Comparison of ENCODE assay signal across 10 cellular contexts in genomic region chr15:99090011-99090699, GRCh38. TPM values are rescaled to one million over a fixed set of nuclear protein-coding genes. Genes with fewer than 3 reads are reported as not detected.
DNase-seq lines count a peak whose midpoint lies in the region; ATAC-seq and TF ChIP-seq lines count a peak whose summit lies in the region.
"Had no signal": no experiment of that assay in that cellular context is flagged by ENCODE, and none has a peak within 500 bp of the region (broad histone marks: within the 10 kb centered on the region; RNA-seq: fewer than 3 reads in every experiment).

No MANE protein-coding gene starts in this region.

- H3K9me3 Mint-ChIP-seq in stimulated activated naive CD8-positive, alpha-beta T cell treated with anti-CD3 and anti-CD28 coated beads, Interleukin-15, Interleukin-2, amounts not matched to agents 100 ng/mL and 50 ng/mL, for 24 hours, result no peaks in the 10 kb centered on the region
- H3K9me3 Mint-ChIP-seq in CD4-positive, alpha-beta T cell, result no peaks in the 10 kb centered on the region
- H3K9me3 Mint-ChIP-seq: nephron had no signal

- H3K27ac ChIP-seq in upper lobe of right lung, result no peak overlapping the region
- H3K27ac ChIP-seq in CD4-positive, alpha-beta T cell (ENCODE audit: low read depth, low read length), result no peak overlapping the region

- H3K27me3 ChIP-seq in upper lobe of right lung, result no peaks in the 10 kb centered on the region
- no peaks in the 10 kb centered on the region for H3K27me3 ChIP-seq in CD4-positive, alpha-beta T cell (ENCODE audit: control insufficient read depth, insufficient read depth, low read length)

- H3K36me3 Mint-ChIP-seq in stimulated activated naive CD8-positive, alpha-beta T cell treated with anti-CD3 and anti-CD28 coated beads, Interleukin-15, Interleukin-2, amounts not matched to agents 100 ng/mL and 50 ng/mL, for 24 hours (ENCODE audit: low read depth), result no peaks in the 10 kb centered on the region
- no peaks in the 10 kb centered on the region for H3K36me3 Mint-ChIP-seq in CD4-positive, alpha-beta T cell (ENCODE audit: low read depth)

- H3K27ac Mint-ChIP-seq in stimulated activated naive CD8-positive, alpha-beta T cell treated with anti-CD3 and anti-CD28 coated beads, Interleukin-15, Interleukin-2, amounts not matched to agents 100 ng/mL and 50 ng/mL, for 24 hours, result peak overlapping the region; percentile 38
- H3K27ac Mint-ChIP-seq in CD4-positive, alpha-beta T cell, result no peak overlapping the region
- H3K27ac Mint-ChIP-seq: nephron had no signal

- POLR2A ChIA-PET in CD4-positive, alpha-beta T cell (lab: Charles Lee), result no interaction called here

- H3K36me3 ChIP-seq in upper lobe of right lung, result no peaks in the 10 kb centered on the region

- H3K4me3 ChIP-seq in upper lobe of right lung, result no peak overlapping the region
- no peak overlapping the region for H3K4me3 ChIP-seq in foreskin fibroblast (ENCODE audit: low read depth in 1 of 2, low read length in 2 of 2)

- CTCF ChIA-PET in CD4-positive, alpha-beta T cell (lab: Charles Lee), result no interaction called here

- TF ChIP-seq CTCF in upper lobe of right lung (IDR thresholded peaks at IDR 0.05), result no peak
- no peak for TF ChIP-seq CTCF in CD4-positive, alpha-beta T cell (IDR thresholded peaks at IDR 0.05)
- TF ChIP-seq CTCF in foreskin fibroblast (IDR thresholded peaks at IDR 0.05; ENCODE audit: low read depth, low read length), result no peak

- no peak for ATAC-seq in stimulated activated naive CD8-positive, alpha-beta T cell treated with anti-CD3 and anti-CD28 coated beads, Interleukin-15, Interleukin-2, amounts not matched to agents 100 U/mL and 50 U/mL, for 24 hours
- ATAC-seq in HG02870 (IDR thresholded peaks at IDR 0.05; ENCODE audit: unreplicated experiment) (peak; percentile 100), upper lobe of right lung (peak; percentile 64)
- no peak for ATAC-seq in CD4-positive, alpha-beta T cell (ENCODE audit: poor library complexity)

- H3K4me1 ChIP-seq in upper lobe of right lung, result no peaks in the 10 kb centered on the region

- intact Hi-C loops in upper lobe of right lung (cut with DNase I), result no loop called here
- intact Hi-C loops in CD4-positive, alpha-beta T cell (cut with DNase I, micrococcal nuclease), result no loop called here

- H3K4me3 Mint-ChIP-seq in stimulated activated naive CD8-positive, alpha-beta T cell treated with anti-CD3 and anti-CD28 coated beads, Interleukin-15, Interleukin-2, amounts not matched to agents 100 ng/mL and 50 ng/mL, for 24 hours, result no peak overlapping the region
- H3K4me3 Mint-ChIP-seq in CD4-positive, alpha-beta T cell, result no peak overlapping the region
- H3K4me3 Mint-ChIP-seq: nephron had no signal

- H3K9me3 ChIP-seq in upper lobe of right lung, result no peaks in the 10 kb centered on the region
- H3K9me3 ChIP-seq in CD4-positive, alpha-beta T cell (ENCODE audit: control insufficient read depth, low read length), result no peaks in the 10 kb centered on the region

- DNase-seq in stimulated activated naive CD8-positive, alpha-beta T cell treated with anti-CD3 and anti-CD28 coated beads, Interleukin-15, Interleukin-2, amounts not matched to agents 100 U/mL and 50 U/mL, for 24 hours, result no peak
- DNase-seq in NOMO-1 treated with DMSO at 0.1 percent for 48 hours (lab: John Stamatoyannopoulos, UW; ENCODE audit: unreplicated experiment) (peak; percentile 69), upper lobe of right lung (no peak), retina (no peak), foreskin fibroblast (no peak)
- no peak for DNase-seq in CD4-positive, alpha-beta T cell
- DNase-seq: NCI-H1105 had no signal

- H3K27me3 Mint-ChIP-seq in stimulated activated naive CD8-positive, alpha-beta T cell treated with anti-CD3 and anti-CD28 coated beads, Interleukin-15, Interleukin-2, amounts not matched to agents 100 ng/mL and 50 ng/mL, for 24 hours, result peaks cover 11% of the 10 kb centered on the region
- no peaks in the 10 kb centered on the region for H3K27me3 Mint-ChIP-seq in CD4-positive, alpha-beta T cell

- H3K4me1 Mint-ChIP-seq in stimulated activated naive CD8-positive, alpha-beta T cell treated with anti-CD3 and anti-CD28 coated beads, Interleukin-15, Interleukin-2, amounts not matched to agents 100 ng/mL and 50 ng/mL, for 24 hours (ENCODE audit: low read depth), result peaks cover 8% of the 10 kb centered on the region
- H3K4me1 Mint-ChIP-seq in CD4-positive, alpha-beta T cell (ENCODE audit: low read depth), result no peaks in the 10 kb centered on the region
- H3K4me1 Mint-ChIP-seq: nephron had no signal

RNA-seq across cellular contexts. Expression of gene SYNM, which starts 14.7 kb away (rescaled TPM):
- total RNA-seq in upper lobe of right lung, result 19.5 TPM
- under 1 TPM; 0.11 TPM for total RNA-seq in CD4-positive, alpha-beta T cell

Comparison
In these comparisons a context has a peak if more than half of its experiments do, and no peak if none do; other contexts are left out.
1. ATAC-seq: peak in HG02870 (single experiment) and upper lobe of right lung (single experiment); none in stimulated activated naive CD8-positive, alpha-beta T cell treated with anti-CD3 and anti-CD28 coated beads, Interleukin-15, Interleukin-2, amounts not matched to agents 100 U/mL and 50 U/mL, for 24 hours (single experiment) and CD4-positive, alpha-beta T cell (single experiment).
2. RNA of gene SYNM, which starts 14.7 kb away (total RNA-seq): 19.5 TPM in upper lobe of right lung (single experiment); 0.11 TPM in CD4-positive, alpha-beta T cell; every median in the first group is over 10 times any median in the second.